In genomic region chr9:37163299-37163698, GRCh38 we compare ENCODE assay signal across 22 cellular contexts. TPM values are rescaled to one million over a fixed set of nuclear protein-coding genes. Genes with fewer than 3 reads are reported as not detected.
DNase-seq lines count a peak whose midpoint lies in the region; ATAC-seq, FAIRE-seq and TF ChIP-seq lines count a peak whose summit lies in the region.
"Had no signal": no experiment of that assay in that cellular context is flagged by ENCODE, and none has a peak within 500 bp of the region (broad histone marks: within the 10 kb centered on the region; RNA-seq: fewer than 3 reads in every experiment).

No MANE protein-coding gene starts in this region.

- no peak overlapping the region for H2AFZ ChIP-seq in OCI-LY1 (ENCODE audit: low read length)
- H2AFZ ChIP-seq in H1 (ENCODE audit: low read length): no peak overlapping the region
- H2AFZ ChIP-seq: PC-9 had no signal

- H3K4me1 ChIP-seq in OCI-LY1 (ENCODE audit: insufficient read depth, low read length, severe bottlenecking): peaks cover 24% of the 10 kb centered on the region
- H3K4me1 ChIP-seq in H1 (replicated peaks in 1 of 4; ENCODE audit: control insufficient read depth in 3 of 4, insufficient read depth in 4 of 4, low read length in 3 of 4): peaks cover 0 to 4% (median 0%) of the 10 kb centered on the region in 4 experiments; a peak in 1 of 7 replicates

- DNase-seq in GM13976 (ENCODE audit: low spot score) (peak; percentile 41), H1 (ENCODE audit: low read depth in 1 of 2, low spot score in 2 of 2) (no peak), DMS 273 (lab: John Stamatoyannopoulos, UW; ENCODE audit: unreplicated experiment) (no peak), mesothelial cell of epicardium (ENCODE audit: low spot score in 2 of 2, unreplicated experiment in 2 of 2) (no peak)
- DNase-seq in activated naive CD8-positive, alpha-beta T cell treated with anti-CD3 and anti-CD28 coated beads for 36 hours: no peak
- DNase-seq: C1 segment of cervical spinal cord; Calu3; CD8-positive, alpha-beta T cell; MG63; NCI-H1048; NCI-H1417 treated with DMSO at 0.1 percent for 48 hours; NCI-H187 treated with DMSO at 0.1 percent for 48 hours; NCI-H2107; NCI-H446 treated with DMSO at 0.1 percent for 48 hours; NCI-H526 treated with DMSO at 0.1 percent for 48 hours; PC-9; SHP77 treated with DMSO at 0.1 percent for 48 hours had no signal

- POLR2A ChIA-PET in H1 (lab: Charles Lee; ENCODE audit: partially characterized antibody): no interaction called here

- H3K18ac ChIP-seq in H1 (ENCODE audit: extremely low read depth, low read length): no peak overlapping the region

- no peak overlapping the region for H2BK12ac ChIP-seq in H1 (ENCODE audit: low read depth, low read length)

- no peak overlapping the region for H3K27ac Mint-ChIP-seq in mesothelial cell of epicardium
- no peak overlapping the region for H3K27ac Mint-ChIP-seq in activated naive CD8-positive, alpha-beta T cell treated with anti-CD3 and anti-CD28 coated beads for 36 hours
- H3K27ac Mint-ChIP-seq: CD8-positive, alpha-beta T cell had no signal

- H3K4ac ChIP-seq in H1 (replicated peaks; ENCODE audit: insufficient read length, low read depth, low read length): no peak overlapping the region

- H2BK20ac ChIP-seq in H1 (ENCODE audit: low read length): no peak overlapping the region

- H3K27me3 Mint-ChIP-seq in mesothelial cell of epicardium (ENCODE audit: low read depth): no peaks in the 10 kb centered on the region
- no peaks in the 10 kb centered on the region for H3K27me3 Mint-ChIP-seq in activated naive CD8-positive, alpha-beta T cell treated with anti-CD3 and anti-CD28 coated beads for 36 hours

- no peak overlapping the region for H2AK5ac ChIP-seq in H1 (ENCODE audit: low read depth, low read length)

- no peaks in the 10 kb centered on the region for H3K9me3 ChIP-seq in OCI-LY1 (ENCODE audit: low read length)
- no peaks in the 10 kb centered on the region for H3K9me3 ChIP-seq in H1 (ENCODE audit: insufficient read depth in 2 of 2, low read depth in 1 of 2, low read length in 1 of 2)
- H3K9me3 ChIP-seq: MG63 had no signal

- no peaks in the 10 kb centered on the region for H3K9me2 ChIP-seq in OCI-LY1 (ENCODE audit: low read depth, low read length)

- H3K14ac ChIP-seq in H1 (ENCODE audit: insufficient read length): no peak overlapping the region

- 94% methylated on average over 3 of the region's 4 CpGs; no CpG with 5 or more reads in 1 of the 2 experiments for WGBS in H1 (ENCODE audit: extremely low coverage in 1 of 2, insufficient coverage in 1 of 2, insufficient read length in 1 of 2, insufficient replicate concordance in 2 of 2, low coverage in 1 of 2, low lambda C conversion rate in 2 of 2, missing lambda C conversion rate in 1 of 2), 2 experiments

- no peaks in the 10 kb centered on the region; the same call in 1 of the 2 replicates for H3K79me1 ChIP-seq in H1 (ENCODE audit: low read depth, low read length)

- no peak overlapping the region for H3K23ac ChIP-seq in H1 (ENCODE audit: insufficient read length)

- H3K4me3 ChIP-seq in OCI-LY1 (ENCODE audit: low read depth, low read length, poor library complexity, severe bottlenecking) (no peak overlapping the region), H1 (ENCODE audit: extremely low read depth in 1 of 4, insufficient read depth in 2 of 4, low read depth in 3 of 4, low read length in 4 of 4) (no peak overlapping the region)
- H3K4me3 ChIP-seq: MG63, PC-9, SK-N-MC had no signal

- H2BK120ac ChIP-seq in H1 (replicated peaks; ENCODE audit: low read depth, low read length): no peak overlapping the region

- ATAC-seq in HG03025 (IDR thresholded peaks at IDR 0.05; ENCODE audit: low FRiP score, unreplicated experiment): no peak
- ATAC-seq: CD8-positive, alpha-beta T cell had no signal

- no peak overlapping the region for H3K4me2 ChIP-seq in OCI-LY1 (ENCODE audit: low read length)
- no peak overlapping the region for H3K4me2 ChIP-seq in H1 (ENCODE audit: insufficient read depth in 1 of 2, low read depth in 2 of 2, low read length in 2 of 2)
- H3K4me2 ChIP-seq: PC-9 had no signal

- H3K56ac ChIP-seq in H1 (replicated peaks; ENCODE audit: insufficient read length, low read depth, low read length): no peak overlapping the region

- H3K27ac ChIP-seq in OCI-LY1 (ENCODE audit: low read depth, low read length, poor library complexity, severe bottlenecking) (peak overlapping the region; percentile 61), H1 (ENCODE audit: low read depth, low read length) (no peak overlapping the region)
- H3K27ac ChIP-seq: PC-9, RWPE1, SK-N-MC had no signal

- H3F3A ChIP-seq in OCI-LY1 (ENCODE audit: insufficient read depth, low read length): no peaks in the 10 kb centered on the region

- H3K9me3 Mint-ChIP-seq in mesothelial cell of epicardium: peaks cover 11% of the 10 kb centered on the region
- H3K9me3 Mint-ChIP-seq in activated naive CD8-positive, alpha-beta T cell treated with anti-CD3 and anti-CD28 coated beads for 36 hours: peaks cover 2% of the 10 kb centered on the region

- peaks cover 2% of the 10 kb centered on the region for H3K4me1 Mint-ChIP-seq in mesothelial cell of epicardium
- peaks cover 23% of the 10 kb centered on the region for H3K4me1 Mint-ChIP-seq in activated naive CD8-positive, alpha-beta T cell treated with anti-CD3 and anti-CD28 coated beads for 36 hours

- no peak overlapping the region for H2BK5ac ChIP-seq in H1 (ENCODE audit: low read depth, low read length)

- no peak overlapping the region for H4K8ac ChIP-seq in H1 (ENCODE audit: extremely low read depth, insufficient read depth, low read length)

- peak; percentile 42 for FAIRE-seq in H1 (lab: Jason Lieb, UNC)
- FAIRE-seq: G401.6 had no signal

- no peak for TF ChIP-seq EP300 in H1 (IDR thresholded peaks at IDR 0.05; ENCODE audit: borderline replicate concordance in 1 of 2, low read depth in 2 of 2, low read length in 2 of 2)

- in situ Hi-C loops in GM13976 (cut with MboI; ENCODE audit: low sequenced_read_pairs, unreplicated experiment): no loop called here

- H3K23me2 ChIP-seq in H1 (ENCODE audit: low read depth, low read length): no peaks in the 10 kb centered on the region

- no peak overlapping the region for H2BK15ac ChIP-seq in H1 (ENCODE audit: low read length)

- H3K4me3 Mint-ChIP-seq in mesothelial cell of epicardium: no peak overlapping the region
- no peak overlapping the region for H3K4me3 Mint-ChIP-seq in activated naive CD8-positive, alpha-beta T cell treated with anti-CD3 and anti-CD28 coated beads for 36 hours
- H3K4me3 Mint-ChIP-seq: CD8-positive, alpha-beta T cell had no signal

- TF ChIP-seq CTCF in GM13976 (IDR thresholded peaks at IDR 0.05; ENCODE audit: borderline replicate concordance, control extremely low read depth, extremely low read depth, insufficient read depth, missing control alignments) (no peak), OCI-LY1 (IDR thresholded peaks at IDR 0.05; ENCODE audit: low read length) (no peak), H1 (IDR thresholded peaks at IDR 0.05; ENCODE audit: control extremely low read depth in 1 of 3, insufficient read depth in 1 of 3, low read depth in 1 of 3, low read length in 3 of 3) (no peak), mesothelial cell of epicardium (IDR thresholded peaks at IDR 0.05; ENCODE audit: unreplicated experiment) (no peak)

- H3K9ac ChIP-seq in OCI-LY1 (ENCODE audit: low read length): no peak overlapping the region
- H3K9ac ChIP-seq in H1 (replicated peaks in 1 of 4; ENCODE audit: extremely low read depth in 1 of 4, low read depth in 3 of 4, low read length in 3 of 4): no peak overlapping the region

- TF ChIP-seq RAD21 in H1 (IDR thresholded peaks at IDR 0.05 in 1 of 2, conservative IDR thresholded peaks at IDR 0.05 in 1 of 2; ENCODE audit: low read depth in 2 of 2, low read length in 2 of 2): no peak

- peaks cover 72% of the 10 kb centered on the region for H3K79me2 ChIP-seq in OCI-LY1 (ENCODE audit: insufficient read depth, low read length)
- H3K79me2 ChIP-seq in H1 (ENCODE audit: control insufficient read depth in 1 of 2, insufficient read depth in 2 of 2, low read length in 2 of 2): 0 out of 4 replicates have a peak, but pooled peaks cover 0 to 4% of the 10 kb centered on the region in 2 experiments

- H4K91ac ChIP-seq in H1 (replicated peaks; ENCODE audit: insufficient read length, low read length): no peak overlapping the region

- CTCF ChIA-PET in H1 (lab: Charles Lee; ENCODE audit: partially characterized antibody): no interaction called here

- peaks cover 91% of the 10 kb centered on the region for H3K36me3 ChIP-seq in OCI-LY1 (ENCODE audit: insufficient read depth, low read length)
- no peaks in the 10 kb centered on the region for H3K36me3 ChIP-seq in H1 (ENCODE audit: control insufficient read depth in 2 of 4, insufficient read depth in 4 of 4, low read length in 3 of 4)
- H3K36me3 ChIP-seq: MG63 had no signal

- peaks cover 31% of the 10 kb centered on the region for H3K36me3 Mint-ChIP-seq in mesothelial cell of epicardium
- H3K36me3 Mint-ChIP-seq in activated naive CD8-positive, alpha-beta T cell treated with anti-CD3 and anti-CD28 coated beads for 36 hours: peaks cover 69% of the 10 kb centered on the region

- H4K20me1 ChIP-seq in OCI-LY1 (ENCODE audit: insufficient read depth, low read length) (0 out of 2 replicates have a peak, but pooled peaks cover 2% of the 10 kb centered on the region), H1 (replicated peaks in 1 of 2; ENCODE audit: control insufficient read depth in 1 of 2, insufficient read depth in 2 of 2, low read length in 2 of 2) (no peaks in the 10 kb centered on the region)

- no peak for TF ChIP-seq POLR2A in H1 (IDR thresholded peaks at IDR 0.05; ENCODE audit: control extremely low read depth in 1 of 2, low read depth in 2 of 2, low read length in 2 of 2)

- H3K27me3 ChIP-seq in OCI-LY1 (ENCODE audit: insufficient read depth, low read length) (no peaks in the 10 kb centered on the region), H1 (replicated peaks in 1 of 4; ENCODE audit: control insufficient read depth in 3 of 4, extremely low read depth in 1 of 4, insufficient read depth in 3 of 4, low read length in 3 of 4) (no peaks in the 10 kb centered on the region)
- H3K27me3 ChIP-seq: MG63 had no signal

- no peak overlapping the region for H4K5ac ChIP-seq in H1 (ENCODE audit: insufficient read length, low read depth, low read length)

TF ChIP-seq in H1, 55 proteins besides CTCF, POLR2A, EP300 and RAD21 (continues in another document):
- TF ChIP-seq SP1 (IDR thresholded peaks at IDR 0.05; ENCODE audit: low read depth, low read length): no peak
- no peak for TF ChIP-seq SIX5 (IDR thresholded peaks at IDR 0.05; ENCODE audit: low read depth, low read length)

RNA-seq across cellular contexts. Expression of gene ZCCHC7, which starts 42.9 kb away (rescaled TPM):
- total RNA-seq in H1 (2021; fragmentation: NEBNext Ultra II Directional; extraction: Animal tissue kit (Norgen Biotek cat#: 25700)): 27.5 and 28.5 TPM in 2 replicates
- polyA plus RNA-seq in H1 (2011; rRNA removed): 9.4 and 12.2 TPM in 2 replicates
- polyA plus RNA-seq in H1 (2011; cell fraction: cytosol; rRNA removed): 10.7 TPM
- 37.4 TPM for polyA plus RNA-seq in H1 (2011; cell fraction: nucleus; rRNA removed)
- 13.8 to 21.5 TPM (median 15.5 TPM) in 4 replicates for polyA plus RNA-seq in H1 (2012, experiment 1 of 2)
- 0.94 TPM for polyA plus RNA-seq in H1 (2012, experiment 2 of 2)
- 52.4 TPM for polyA plus RNA-seq in H1 (2013, experiment 1 of 2)
- 48.4 TPM for polyA plus RNA-seq in H1 (2013, experiment 2 of 2)
- 66.1 and 71.8 TPM in 2 replicates for polyA minus RNA-seq in H1 (2011; rRNA and poly(A)+ RNA removed)
- 22.2 TPM for polyA minus RNA-seq in H1 (2011; cell fraction: cytosol; rRNA and poly(A)+ RNA removed)
- 84.4 TPM for polyA minus RNA-seq in H1 (2011; cell fraction: nucleus; rRNA and poly(A)+ RNA removed)
- total RNA-seq in mesothelial cell of epicardium: 27.0 to 31.3 TPM (median 27.8 TPM) in 3 replicates
- total RNA-seq in activated naive CD8-positive, alpha-beta T cell treated with anti-CD3 and anti-CD28 coated beads for 36 hours: 10 to 100 TPM; 35.4 to 37.5 TPM
